In genomic region chr7:111953611-111954010, GRCh38 we compare ENCODE assay signal across 9 cellular contexts.
DNase-seq lines count a peak whose midpoint lies in the region; ATAC-seq, FAIRE-seq and TF ChIP-seq lines count a peak whose summit lies in the region.
"Had no signal": no experiment of that assay in that cellular context is flagged by ENCODE, and none has a peak within 500 bp of the region (broad histone marks: within the 10 kb centered on the region; RNA-seq: fewer than 3 reads in every experiment).

No MANE protein-coding gene starts in this region.

- TF ChIP-seq EP300 in A549 (IDR thresholded peaks at IDR 0.05) = no peak

- H3K9me3 ChIP-seq in A549 = no peaks in the 10 kb centered on the region

- no peak for FAIRE-seq in A549 (lab: Jason Lieb, UNC)
- FAIRE-seq: G401.6 had no signal

- H3K4me2 ChIP-seq in A549 = no peak overlapping the region

- H3K4me3 ChIP-seq in A549 (no peak overlapping the region), fibroblast of villous mesenchyme (ENCODE audit: low read depth, low read length) (no peak overlapping the region)

- peak in 1 of 2 experiments; percentile 62 for DNase-seq in A549 (ENCODE audit: low read depth in 1 of 2, low spot score in 1 of 2)
- DNase-seq in NCI-H446 treated with DMSO at 0.1 percent for 48 hours (lab: John Stamatoyannopoulos, UW) = peak; percentile 39
- DNase-seq in fibroblast of villous mesenchyme (ENCODE audit: low read depth) = peak; percentile 12
- peak in 14 of 49 donors; percentile 3 to 66 (median 20) for DNase-seq in substantia nigra (lab: John Stamatoyannopoulos, UW)
- no peak for DNase-seq in omental fat pad (ENCODE audit: low spot score)

- 0% methylated on average over 1 of the region's 1 CpG for WGBS in A549 (ENCODE audit: missing lambda C conversion rate)

- peak; percentile 95 to 96 for ATAC-seq in A549
- peak; percentile 67 for ATAC-seq in GM21619 (IDR thresholded peaks at IDR 0.05; ENCODE audit: unreplicated experiment)
- no peak for ATAC-seq in GM19023 (IDR thresholded peaks at IDR 0.05; ENCODE audit: unreplicated experiment)
- no peak for ATAC-seq in omental fat pad (ENCODE audit: low FRiP score)
- ATAC-seq in HG02852 (IDR thresholded peaks at IDR 0.05; ENCODE audit: unreplicated experiment) = no peak

- H3K27ac ChIP-seq in A549 = peak overlapping the region in 1 of 2 experiments; percentile 15; a peak in 2 of 6 replicates
- peak overlapping the region; percentile 8 for H3K27ac ChIP-seq in substantia nigra (ENCODE audit: low read depth, low read length, poor library complexity, severe bottlenecking)

- peak; percentile 56 for TF ChIP-seq CTCF in A549 (IDR thresholded peaks at IDR 0.05)
- TF ChIP-seq CTCF in fibroblast of villous mesenchyme (IDR thresholded peaks at IDR 0.05; ENCODE audit: insufficient read depth, low read depth, low read length) = peak; percentile 12
- no peak for TF ChIP-seq CTCF in omental fat pad (IDR thresholded peaks at IDR 0.05)

- CTCF ChIA-PET in A549 (lab: Yijun Ruan, JAX) = interaction anchor here (0.6 to 3.3 kb wide), 22 partner anchors 21 to 542 kb away, joined by 3 to 19 read pairs (median 3); partner anchors contain the start of gene DOCK4

- peak; percentile 62 to 78 for TF ChIP-seq RAD21 in A549 (conservative IDR thresholded peaks at IDR 0.05 in 1 of 2, IDR thresholded peaks at IDR 0.05 in 1 of 2)

- no peak for TF ChIP-seq POLR2A in A549 (IDR thresholded peaks at IDR 0.05; ENCODE audit: low read length)

- peaks cover 10% of the 10 kb centered on the region; the same call in 2 of the 3 replicates for H3K4me1 ChIP-seq in A549

- POLR2A ChIA-PET in A549 (lab: Yijun Ruan, JAX) = no interaction called here

TF ChIP-seq in A549, 52 proteins besides CTCF, POLR2A, EP300 and RAD21:
- TF ChIP-seq TP53 (CRISPR knock-in tag; IDR thresholded peaks at IDR 0.05) (no peak), SMC3 (IDR thresholded peaks at IDR 0.05) (peak; percentile 70), HEYL (CRISPR knock-in tag; IDR thresholded peaks at IDR 0.05) (no peak), POLR2AphosphoS2 (conservative IDR thresholded peaks at IDR 0.05; ENCODE audit: low read length) (no peak), MAZ (IDR thresholded peaks at IDR 0.05; ENCODE audit: borderline replicate concordance, low read depth, low read length) (no peak)

Comparison
In these comparisons a context has a peak if more than half of its experiments do, and no peak if none do; other contexts are left out.
1. ATAC-seq: peak in A549 (2 of 2) and GM21619 (single experiment); none in GM19023 (single experiment), omental fat pad (single experiment) and HG02852 (single experiment).
2. CTCF ChIP-seq: peak in A549 (single experiment) and fibroblast of villous mesenchyme (single experiment); none in omental fat pad (0 of 3).